ENCODE assay signal across 24 cellular contexts in genomic region chr6:88480822-88481221, GRCh38.
"Had no signal": no experiment of that assay in that cellular context is flagged by ENCODE, and none has a peak within 500 bp of the region (broad histone marks: within the 10 kb centered on the region; RNA-seq: fewer than 3 reads in every experiment).

No MANE protein-coding gene starts in this region.

- H3K27me3 ChIP-seq: colonic mucosa, gastrocnemius medialis, neutrophil, pancreas, right lobe of liver, tibial nerve, upper lobe of left lung had no signal

- H3K36me3 ChIP-seq: colonic mucosa, gastrocnemius medialis, neutrophil, pancreas, right lobe of liver, thoracic aorta, tibial nerve, upper lobe of left lung had no signal

- H3K4me1 ChIP-seq: colonic mucosa, gastrocnemius medialis, pancreas, right lobe of liver, tibial nerve, upper lobe of left lung had no signal

- H3K36me3 Mint-ChIP-seq: natural killer cell; stimulated activated naive B cell treated with anti-CD40 and anti-IgM and Interleukin-4, amounts not matched to agents 10 μg/mL and 1 μg/mL and 100 μg/mL, for 72 hours had no signal

- H3K4me3 Mint-ChIP-seq: memory B cell; natural killer cell; stimulated activated naive B cell treated with anti-CD40 and anti-IgM and Interleukin-4, amounts not matched to agents 10 μg/mL and 1 μg/mL and 100 μg/mL, for 72 hours; stimulated activated naive CD8-positive, alpha-beta T cell treated with anti-CD3 and anti-CD28 coated beads, Interleukin-15, Interleukin-2, amounts not matched to agents 100 ng/mL and 50 ng/mL, for 24 hours had no signal

- H3K4me1 Mint-ChIP-seq: memory B cell, natural killer cell had no signal

- H3K27ac Mint-ChIP-seq: memory B cell; natural killer cell; stimulated activated naive B cell treated with anti-CD40 and anti-IgM and Interleukin-4, amounts not matched to agents 10 μg/mL and 1 μg/mL and 100 μg/mL, for 72 hours; stimulated activated naive CD8-positive, alpha-beta T cell treated with anti-CD3 and anti-CD28 coated beads, Interleukin-15, Interleukin-2, amounts not matched to agents 100 ng/mL and 50 ng/mL, for 24 hours had no signal

- H3K9me3 ChIP-seq: colonic mucosa, gastrocnemius medialis, neutrophil, pancreas, right lobe of liver, upper lobe of left lung had no signal

- ATAC-seq: esophagus mucosa; gastrocnemius medialis; left lobe of liver; natural killer cell; pancreas; right lobe of liver; stimulated activated naive B cell treated with anti-CD40 and anti-IgM and Interleukin-4, amounts not matched to agents 10 μg/mL and 1 μg/mL and 100 μg/mL, for 72 hours had no signal

- H3K4me3 ChIP-seq: colonic mucosa, gastrocnemius medialis, lung, pancreas, right lobe of liver, thoracic aorta, tibial nerve, upper lobe of left lung had no signal

- H3K27me3 Mint-ChIP-seq: stimulated activated naive CD8-positive, alpha-beta T cell treated with anti-CD3 and anti-CD28 coated beads, Interleukin-15, Interleukin-2, amounts not matched to agents 100 ng/mL and 50 ng/mL, for 24 hours had no signal

- DNase-seq: colonic mucosa; dermis blood vessel endothelial cell; effector CD4-positive, alpha-beta T cell; foreskin fibroblast; gastrocnemius medialis; head of caudate nucleus; kidney; natural killer cell; pancreas; right lobe of liver; small intestine; stimulated activated CD4-positive, alpha-beta T cell treated with anti-CD3 and anti-CD28 coated beads, Interleukin-15, amount 100 ng/mL, for 24 hours; stimulated activated CD4-positive, alpha-beta T cell treated with anti-CD3 and anti-CD28 coated beads, Interleukin-2, amount 100 ng/mL, for 48 hours; stimulated activated naive B cell treated with anti-CD40 and anti-IgM and Interleukin-4, amounts not matched to agents 10 μg/mL and 1 μg/mL and 100 μg/mL, for 72 hours; upper lobe of left lung had no signal

- H3K27ac ChIP-seq: colonic mucosa, epithelial cell of prostate, gastrocnemius medialis, neutrophil, pancreas, right lobe of liver, thoracic aorta, tibial nerve, upper lobe of left lung had no signal
